Comparison of ENCODE assay signal across 1 cellular context in the genomic region with DNA sequence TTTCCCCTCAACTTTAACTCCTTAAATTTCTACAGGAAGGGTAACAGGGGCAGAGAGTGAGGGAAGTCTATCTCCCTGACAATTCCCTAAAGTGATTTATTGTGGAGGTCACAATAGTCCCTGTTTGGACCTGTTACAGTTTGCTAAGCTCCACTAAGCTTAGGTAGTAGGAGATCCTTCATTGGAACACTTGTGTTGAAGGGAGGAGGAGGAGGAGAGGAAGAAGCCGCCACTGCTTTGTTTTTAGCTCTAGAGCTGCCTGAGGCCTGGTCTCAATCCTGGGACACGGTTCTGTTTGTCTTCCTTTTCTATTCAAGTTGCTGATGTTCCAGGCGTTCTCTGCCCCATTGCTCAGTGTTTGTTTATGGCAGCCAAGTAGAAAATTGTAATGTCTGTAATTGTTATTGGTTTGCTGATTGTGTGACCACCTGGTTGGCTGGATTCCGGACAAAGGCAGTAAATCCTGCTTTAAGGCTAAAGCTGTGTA.
TF ChIP-seq lines count a peak whose summit lies in the region.

No MANE protein-coding gene starts in this region.

TF ChIP-seq in endothelial cell of umbilical vein, 7 proteins besides CTCF, POLR2A, EP300 and RAD21:
- TF ChIP-seq EZH2 (IDR thresholded peaks at IDR 0.05; ENCODE audit: borderline replicate concordance, low read depth, low read length, severe bottlenecking) (no peak), FOS (IDR thresholded peaks at IDR 0.05; ENCODE audit: borderline replicate concordance, insufficient read depth, low read length) (no peak), MYC (IDR thresholded peaks at IDR 0.05; ENCODE audit: low read depth, low read length) (no peak), POLR2AphosphoS5 (IDR thresholded peaks at IDR 0.05; ENCODE audit: insufficient read depth, low read depth, low read length) (no peak), JUN (IDR thresholded peaks at IDR 0.05; ENCODE audit: borderline replicate concordance, insufficient read depth, insufficient read length, low read depth) (no peak), GATA2 (IDR thresholded peaks at IDR 0.05; ENCODE audit: insufficient read depth, insufficient read length, low read depth, low read length) (no peak)
- TF ChIP-seq, protein P1, sequence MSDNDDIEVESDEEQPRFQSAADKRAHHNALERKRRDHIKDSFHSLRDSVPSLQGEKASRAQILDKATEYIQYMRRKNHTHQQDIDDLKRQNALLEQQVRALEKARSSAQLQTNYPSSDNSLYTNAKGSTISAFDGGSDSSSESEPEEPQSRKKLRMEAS (IDR thresholded peaks at IDR 0.05; ENCODE audit: insufficient read depth, insufficient read length) = no peak
